Comparison of ENCODE assay signal across 8 cellular contexts in the genomic region with DNA sequence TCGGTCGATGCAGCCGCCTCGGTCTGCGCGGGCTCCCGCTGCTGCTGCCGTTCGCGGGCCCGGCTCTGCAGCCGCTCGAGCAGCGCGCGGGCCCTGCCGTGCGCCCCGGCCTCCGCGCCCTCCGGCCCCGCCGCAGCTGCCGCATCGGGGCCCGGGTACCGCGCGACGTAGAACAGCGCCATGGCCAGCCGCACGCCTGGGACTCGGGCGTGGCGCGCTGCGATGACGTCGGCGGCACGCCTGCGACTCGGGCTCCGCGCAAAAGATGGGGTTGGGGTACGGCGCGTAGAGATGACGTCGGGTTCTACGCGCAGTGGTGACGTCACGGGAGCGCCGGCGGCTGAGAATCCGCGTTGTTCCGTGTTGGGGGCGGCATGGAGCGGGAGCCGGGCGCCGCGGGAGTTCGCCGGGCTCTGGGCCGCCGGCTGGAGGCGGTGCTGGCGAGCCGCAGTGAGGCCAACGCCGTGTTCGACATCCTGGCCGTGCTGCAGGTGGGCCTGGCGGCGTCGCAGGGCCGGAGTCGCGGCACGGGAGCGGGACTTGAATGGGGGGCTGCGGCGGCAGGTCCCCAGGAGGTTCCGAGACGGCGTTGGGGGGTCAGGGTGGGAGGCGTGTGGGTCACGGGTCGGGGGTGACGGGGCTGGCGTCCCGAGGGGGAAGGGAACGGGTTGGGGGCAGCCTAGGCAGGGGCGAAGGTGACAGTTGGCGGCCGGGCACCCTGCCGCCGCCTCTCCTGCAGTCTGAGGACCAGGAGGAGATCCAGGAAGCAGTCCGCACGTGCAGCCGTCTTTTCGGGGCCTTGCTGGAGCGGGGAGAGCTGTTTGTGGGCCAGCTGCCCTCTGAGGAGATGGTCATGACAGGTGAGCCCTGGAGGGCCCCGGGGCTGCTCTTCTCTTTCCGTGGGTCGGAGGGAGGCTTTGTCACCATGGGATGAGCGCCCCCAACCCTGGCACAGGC. TPM values are rescaled to one million over a fixed set of nuclear protein-coding genes. Genes with fewer than 3 reads are reported as not detected.
DNase-seq lines count a peak whose midpoint lies in the region; ATAC-seq and TF ChIP-seq lines count a peak whose summit lies in the region.

A gene with protein sequence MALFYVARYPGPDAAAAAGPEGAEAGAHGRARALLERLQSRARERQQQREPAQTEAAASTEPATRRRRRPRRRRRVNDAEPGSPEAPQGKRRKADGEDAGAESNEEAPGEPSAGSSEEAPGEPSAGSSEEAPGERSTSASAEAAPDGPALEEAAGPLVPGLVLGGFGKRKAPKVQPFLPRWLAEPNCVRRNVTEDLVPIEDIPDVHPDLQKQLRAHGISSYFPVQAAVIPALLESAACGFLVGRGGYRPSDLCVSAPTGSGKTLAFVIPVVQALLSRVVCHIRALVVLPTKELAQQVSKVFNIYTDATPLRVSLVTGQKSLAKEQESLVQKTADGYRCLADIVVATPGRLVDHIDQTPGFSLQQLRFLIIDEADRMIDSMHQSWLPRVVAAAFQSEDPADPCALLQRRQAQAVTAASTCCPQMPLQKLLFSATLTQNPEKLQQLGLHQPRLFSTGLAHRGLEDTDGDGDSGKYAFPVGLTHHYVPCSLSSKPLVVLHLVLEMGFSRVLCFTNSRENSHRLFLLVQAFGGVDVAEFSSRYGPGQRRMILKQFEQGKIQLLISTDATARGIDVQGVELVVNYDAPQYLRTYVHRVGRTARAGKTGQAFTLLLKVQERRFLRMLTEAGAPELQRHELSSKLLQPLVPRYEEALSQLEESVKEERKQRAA (minus strand): TSS at position 205 of the 957 bp plus-strand sequence. CDS start 23 bp downstream, at position 182.
NOC4L (plus strand) TSS at position 343 of the 957 bp plus-strand sequence; CDS start at position 375, 32 bp downstream.

- H2AFZ ChIP-seq in GM23338: no peak within 1 kb of the TSS

- CTCF ChIA-PET in RWPE1 (lab: Yijun Ruan, JAX): interaction anchor here (0.7 kb wide), 1 partner anchor 52 kb away, joined by 3 read pairs; no protein-coding TSS in a partner anchor

- H4K20me1 ChIP-seq in GM23338 (replicated peaks; ENCODE audit: insufficient read depth): no peaks in the 10 kb centered on the region; the same call in none of the 2 replicates

- H3K9me3 Mint-ChIP-seq in GM23338: peaks cover 2% of the 10 kb centered on the region
- no peaks in the 10 kb centered on the region for H3K9me3 Mint-ChIP-seq in activated T-helper 17 cell treated with anti-CD3 and anti-CD28 coated beads, Interleukin-2, amount 50 U/mL, for 72 hours
- no peaks in the 10 kb centered on the region for H3K9me3 Mint-ChIP-seq in natural killer cell treated with Interleukin-12 subunit alpha and Interleukin-12 subunit beta and Interleukin-15 and Interleukin-18, amount 100 ng/mL, for 72 hours

- H3K27me3 Mint-ChIP-seq in GM23338 (ENCODE audit: insufficient read depth, low read depth, poor library complexity): peaks cover 18% of the 10 kb centered on the region
- no peaks in the 10 kb centered on the region for H3K27me3 Mint-ChIP-seq in activated T-helper 17 cell treated with anti-CD3 and anti-CD28 coated beads, Interleukin-2, amount 50 U/mL, for 72 hours
- no peaks in the 10 kb centered on the region for H3K27me3 Mint-ChIP-seq in natural killer cell treated with Interleukin-12 subunit alpha and Interleukin-12 subunit beta and Interleukin-15 and Interleukin-18, amount 100 ng/mL, for 72 hours

- peak; percentile 90 for DNase-seq in EL
- peak; percentile 94 for DNase-seq in GM23338 (ENCODE audit: low spot score)
- DNase-seq in LHCN-M2 (ENCODE audit: low read depth): peak; percentile 91
- DNase-seq in RWPE1 (ENCODE audit: low spot score): peak; percentile 96
- peak; percentile 96 for DNase-seq in fibroblast of pulmonary artery (ENCODE audit: low read depth)
- DNase-seq in natural killer cell treated with Interleukin-12 subunit alpha and Interleukin-12 subunit beta and Interleukin-15 and Interleukin-18, amount 100 ng/mL, for 72 hours (ENCODE audit: low spot score): peak; percentile 96
- peak; percentile 92 for DNase-seq in stimulated activated naive CD4-positive, alpha-beta T cell treated with Interleukin-2 at 50 U/mL for 16 hours (lab: John Stamatoyannopoulos, UW)

- no peak within 1 kb of the TSS for H3K27ac ChIP-seq in GM23338 (ENCODE audit: low read depth)
- H3K27ac ChIP-seq in RWPE1: peak within 1 kb of the TSS; percentile 60

- H3K36me3 Mint-ChIP-seq in GM23338 (ENCODE audit: low read depth): peaks cover 52% of the 10 kb centered on the region
- H3K36me3 Mint-ChIP-seq in activated T-helper 17 cell treated with anti-CD3 and anti-CD28 coated beads, Interleukin-2, amount 50 U/mL, for 72 hours (ENCODE audit: low read depth): peaks cover 45% of the 10 kb centered on the region
- H3K36me3 Mint-ChIP-seq in natural killer cell treated with Interleukin-12 subunit alpha and Interleukin-12 subunit beta and Interleukin-15 and Interleukin-18, amount 100 ng/mL, for 72 hours: no peaks in the 10 kb centered on the region

- peaks cover 45% of the 10 kb centered on the region for H3K79me2 ChIP-seq in GM23338 (replicated peaks; ENCODE audit: insufficient read depth)

- peak within 1 kb of the TSS; percentile 94 for H3K4me2 ChIP-seq in GM23338

- no peaks in the 10 kb centered on the region for H3K36me3 ChIP-seq in GM23338 (ENCODE audit: insufficient read depth)

- peak within 1 kb of the TSS; percentile 86 for H3K4me3 Mint-ChIP-seq in GM23338
- peak within 1 kb of the TSS; percentile 83 for H3K4me3 Mint-ChIP-seq in activated T-helper 17 cell treated with anti-CD3 and anti-CD28 coated beads, Interleukin-2, amount 50 U/mL, for 72 hours
- H3K4me3 Mint-ChIP-seq in natural killer cell treated with Interleukin-12 subunit alpha and Interleukin-12 subunit beta and Interleukin-15 and Interleukin-18, amount 100 ng/mL, for 72 hours: peak within 1 kb of the TSS; percentile 93

- peak; percentile 85 for ATAC-seq in GM23338
- peak; percentile 98 for ATAC-seq in activated T-helper 17 cell treated with anti-CD3 and anti-CD28 coated beads, Interleukin-2, amount 50 U/mL, for 72 hours (replicated peaks)
- ATAC-seq in natural killer cell treated with Interleukin-12 subunit alpha and Interleukin-12 subunit beta and Interleukin-15 and Interleukin-18, amount 100 ng/mL, for 72 hours: peak; percentile 94 to 97

- H3F3A ChIP-seq in GM23338 (replicated peaks; ENCODE audit: low read depth): no peaks in the 10 kb centered on the region

- H3K9me2 ChIP-seq in GM23338 (ENCODE audit: insufficient read depth): no peaks in the 10 kb centered on the region

- peaks cover 6% of the 10 kb centered on the region for H3K4me1 Mint-ChIP-seq in GM23338
- H3K4me1 Mint-ChIP-seq in activated T-helper 17 cell treated with anti-CD3 and anti-CD28 coated beads, Interleukin-2, amount 50 U/mL, for 72 hours: peaks cover 9% of the 10 kb centered on the region
- H3K4me1 Mint-ChIP-seq in natural killer cell treated with Interleukin-12 subunit alpha and Interleukin-12 subunit beta and Interleukin-15 and Interleukin-18, amount 100 ng/mL, for 72 hours (ENCODE audit: low read depth in 2 of 2): peaks cover 24% of the 10 kb centered on the region in 2 donors

- POLR2A ChIA-PET in RWPE1 (lab: Yijun Ruan, JAX; ENCODE audit: low non-redundant PET): no interaction called here

- H3K4me1 ChIP-seq in GM23338 (ENCODE audit: insufficient read depth): 0 out of 2 replicates have a peak, but pooled peaks cover 2% of the 10 kb centered on the region

- TF ChIP-seq CTCF in GM23338 (conservative IDR thresholded peaks at IDR 0.05; ENCODE audit: low read depth in 2 of 2) (peak in 1 of 2 experiments; percentile 12; a peak in 1 of 4 replicates), RWPE1 (conservative IDR thresholded peaks at IDR 0.05; ENCODE audit: low read depth) (no peak), fibroblast of pulmonary artery (IDR thresholded peaks at IDR 0.05; ENCODE audit: low read length, missing control alignments) (no peak)

- H3K27ac Mint-ChIP-seq in GM23338: peak within 1 kb of the TSS; percentile 84; the same call in 1 of the 2 replicates
- peak within 1 kb of the TSS; percentile 95 for H3K27ac Mint-ChIP-seq in activated T-helper 17 cell treated with anti-CD3 and anti-CD28 coated beads, Interleukin-2, amount 50 U/mL, for 72 hours
- peak within 1 kb of the TSS; percentile 77 to 93 for H3K27ac Mint-ChIP-seq in natural killer cell treated with Interleukin-12 subunit alpha and Interleukin-12 subunit beta and Interleukin-15 and Interleukin-18, amount 100 ng/mL, for 72 hours

- no peaks in the 10 kb centered on the region for H3K27me3 ChIP-seq in GM23338 (ENCODE audit: insufficient read depth)

- H3K4me3 ChIP-seq in GM23338: peak within 1 kb of the TSS; percentile 82
- peak within 1 kb of the TSS; percentile 81 for H3K4me3 ChIP-seq in fibroblast of pulmonary artery (replicated peaks; ENCODE audit: low read depth, low read length)

RNA-seq across cellular contexts. Expression of the first gene that starts in this region (rescaled TPM):
- 18.3 and 19.3 TPM in 2 replicates for total RNA-seq in GM23338 (2014; rRNA removed; shearing (Covaris generic))
- polyA plus RNA-seq in GM23338 (2016; fragmentation: Nextera tagmentation; extraction: Ambion mirVana): 12.4 and 13.0 TPM in 2 replicates
- total RNA-seq in LHCN-M2 (2014; rRNA removed): 5.6 and 7.5 TPM in 2 replicates
- polyA plus RNA-seq in LHCN-M2 (2012): 8.4 TPM
- 10 to 100 TPM; 20.7 to 44.5 TPM for total RNA-seq in activated T-helper 17 cell treated with anti-CD3 and anti-CD28 coated beads, Interleukin-2, amount 50 U/mL, for 72 hours
- total RNA-seq in natural killer cell treated with Interleukin-12 subunit alpha and Interleukin-12 subunit beta and Interleukin-15 and Interleukin-18, amount 100 ng/mL, for 72 hours: 10 to 100 TPM; 29.5 to 83.7 TPM

RNA-seq across cellular contexts. Expression of gene NOC4L, which starts in this region (rescaled TPM):
- 32.7 and 42.4 TPM in 2 replicates for total RNA-seq in GM23338 (2014; rRNA removed; shearing (Covaris generic))
- 54.7 and 58.5 TPM in 2 replicates for polyA plus RNA-seq in GM23338 (2016; fragmentation: Nextera tagmentation; extraction: Ambion mirVana)
- 22.8 and 25.5 TPM in 2 replicates for total RNA-seq in LHCN-M2 (2014; rRNA removed)
- 21.9 TPM for polyA plus RNA-seq in LHCN-M2 (2012)
- total RNA-seq in activated T-helper 17 cell treated with anti-CD3 and anti-CD28 coated beads, Interleukin-2, amount 50 U/mL, for 72 hours: 10 to 100 TPM; 17.0 to 39.9 TPM
- total RNA-seq in natural killer cell treated with Interleukin-12 subunit alpha and Interleukin-12 subunit beta and Interleukin-15 and Interleukin-18, amount 100 ng/mL, for 72 hours: 10 to 100 TPM; 28.0 to 48.2 TPM
